ENCODE assay signal across 22 cellular contexts in the genomic region with DNA sequence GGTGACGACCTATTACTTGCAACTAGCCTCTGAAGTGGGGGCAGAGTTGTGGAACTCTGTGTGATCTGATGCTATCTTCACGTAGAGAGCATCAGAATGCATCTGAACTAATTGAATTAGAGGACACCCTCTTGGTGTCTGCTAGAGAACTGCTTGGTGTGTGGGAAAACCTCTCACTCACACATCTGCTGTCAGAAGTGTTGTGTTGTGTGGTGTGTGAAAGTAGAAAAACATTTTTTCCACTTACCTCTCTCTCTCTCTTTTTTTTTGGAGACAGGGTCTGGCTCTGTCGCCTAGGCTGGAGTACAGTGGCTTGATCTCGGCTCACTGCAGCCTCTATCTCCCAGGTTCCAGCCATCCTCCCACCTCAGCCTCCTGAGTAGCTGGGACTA.
"Had no signal": no experiment of that assay in that cellular context is flagged by ENCODE, and none has a peak within 500 bp of the region (broad histone marks: within the 10 kb centered on the region; RNA-seq: fewer than 3 reads in every experiment).

No MANE protein-coding gene starts in this region.

- H3K27ac ChIP-seq: adrenal gland, Peyer's patch, RWPE1, SJSA1, WERI-Rb-1 had no signal

- H3K4me3 ChIP-seq: adrenal gland, Peyer's patch, SJSA1 had no signal

- DNase-seq: activated CD4-positive, alpha-beta T cell treated with anti-CD3 and anti-CD28 coated beads for 36 hours; activated CD8-positive, alpha-beta memory T cell treated with anti-CD3 and anti-CD28 coated beads, Interleukin-2, amount 50 U/mL, for 4 hours; activated CD8-positive, alpha-beta T cell treated with anti-CD3 and anti-CD28 coated beads for 36 hours; activated naive CD4-positive, alpha-beta T cell treated with anti-CD3 and anti-CD28 coated beads, Interleukin-2, amount 50 U/mL, for 16 hours; activated naive CD8-positive, alpha-beta T cell treated with anti-CD3 and anti-CD28 coated beads, Interleukin-2, amount 10 ng/mL, durations not matched to agents 7 days and 5 days; activated T-cell treated with anti-CD3 and anti-CD28 coated beads, Interleukin-2, amount 50 U/mL, for 1 hour; adrenal gland; anterior cingulate cortex; central memory CD4-positive, alpha-beta T cell; Karpas-422; NCI-H1105 treated with DMSO at 0.1 percent for 48 hours; NCI-H1436 treated with DMSO at 0.1 percent for 48 hours; NCI-H187; NCI-H2081; NCI-H510A treated with DMSO at 0.1 percent for 48 hours; NK-92 treated with Interleukin-12 subunit alpha and Interleukin-12 subunit beta, amount 100 ng/mL, for 24 hours; Peyer's patch; SHP77; T-helper 17 cell; WERI-Rb-1 had no signal

- H3K27me3 ChIP-seq: adrenal gland, Peyer's patch, SJSA1 had no signal

- ATAC-seq: activated CD4-positive, alpha-beta T cell treated with anti-CD3 and anti-CD28 coated beads for 36 hours; activated CD8-positive, alpha-beta T cell treated with anti-CD3 and anti-CD28 coated beads for 36 hours; T-helper 17 cell had no signal

- H3K4me3 Mint-ChIP-seq: activated CD4-positive, alpha-beta T cell treated with anti-CD3 and anti-CD28 coated beads for 36 hours; activated CD8-positive, alpha-beta T cell treated with anti-CD3 and anti-CD28 coated beads for 36 hours; activated naive CD8-positive, alpha-beta T cell treated with anti-CD3 and anti-CD28 coated beads, Interleukin-2, amount 10 ng/mL, durations not matched to agents 7 days and 5 days; T-helper 17 cell had no signal

- H3K9me3 Mint-ChIP-seq: activated CD8-positive, alpha-beta T cell treated with anti-CD3 and anti-CD28 coated beads for 36 hours; activated naive CD8-positive, alpha-beta T cell treated with anti-CD3 and anti-CD28 coated beads, Interleukin-2, amount 10 ng/mL, durations not matched to agents 7 days and 5 days had no signal

- H3K36me3 ChIP-seq: adrenal gland, Peyer's patch, SJSA1, WERI-Rb-1 had no signal

- H3K4me1 ChIP-seq: adrenal gland, Peyer's patch, SJSA1 had no signal

- H3K9me3 ChIP-seq: adrenal gland, Peyer's patch, SJSA1 had no signal

- H3K27ac Mint-ChIP-seq: activated CD4-positive, alpha-beta T cell treated with anti-CD3 and anti-CD28 coated beads for 36 hours; activated CD8-positive, alpha-beta T cell treated with anti-CD3 and anti-CD28 coated beads for 36 hours; activated naive CD8-positive, alpha-beta T cell treated with anti-CD3 and anti-CD28 coated beads, Interleukin-2, amount 10 ng/mL, durations not matched to agents 7 days and 5 days; T-helper 17 cell had no signal

- H3K4me1 Mint-ChIP-seq: activated CD4-positive, alpha-beta T cell treated with anti-CD3 and anti-CD28 coated beads for 36 hours; activated naive CD8-positive, alpha-beta T cell treated with anti-CD3 and anti-CD28 coated beads, Interleukin-2, amount 10 ng/mL, durations not matched to agents 7 days and 5 days; T-helper 17 cell had no signal

- H3K36me3 Mint-ChIP-seq: activated naive CD8-positive, alpha-beta T cell treated with anti-CD3 and anti-CD28 coated beads, Interleukin-2, amount 10 ng/mL, durations not matched to agents 7 days and 5 days had no signal
